2 cellular contexts compared by ENCODE assay signal in genomic region chr1:199859525-199859924, GRCh38.
TF ChIP-seq lines count a peak whose summit lies in the region.

No MANE protein-coding gene starts in this region.

TF ChIP-seq in liver, 16 proteins besides CTCF, POLR2A, EP300 and RAD21 (continued from another document):
- no peak for TF ChIP-seq ZBTB33 (IDR thresholded peaks at IDR 0.05)
- TF ChIP-seq MAX (IDR thresholded peaks at IDR 0.05), result peak; percentile 74
- TF ChIP-seq YY1 (IDR thresholded peaks at IDR 0.05), result no peak
- TF ChIP-seq NR2F2 (IDR thresholded peaks at IDR 0.05), result no peak
- no peak for TF ChIP-seq SP1 (IDR thresholded peaks at IDR 0.05)
- TF ChIP-seq RXRA (IDR thresholded peaks at IDR 0.05), result peak in 1 of 2 donors; percentile 6
- no peak for TF ChIP-seq TAF1 (conservative IDR thresholded peaks at IDR 0.05)
- TF ChIP-seq ATF3 (IDR thresholded peaks at IDR 0.05), result no peak
- TF ChIP-seq FOXA1 (IDR thresholded peaks at IDR 0.05), result no peak
- no peak for TF ChIP-seq FOXA2 (IDR thresholded peaks at IDR 0.05)
TF ChIP-seq in liver: peak in this region for 4.

TF ChIP-seq in HepG2, 621 proteins besides CTCF, POLR2A, EP300 and RAD21 (continued from another document):
- no peak for TF ChIP-seq ZHX2 (IDR thresholded peaks at IDR 0.05; ENCODE audit: low read depth)
- no peak for TF ChIP-seq ZHX2 (CRISPR knock-in tag; IDR thresholded peaks at IDR 0.05; ENCODE audit: borderline replicate concordance)
